In genomic region chr19:47122359-47123335, GRCh38 we compare ENCODE assay signal across 13 cellular contexts. TPM values are rescaled to one million over a fixed set of nuclear protein-coding genes. Genes with fewer than 3 reads are reported as not detected.
DNase-seq lines count a peak whose midpoint lies in the region; ATAC-seq, FAIRE-seq and TF ChIP-seq lines count a peak whose summit lies in the region.
"Had no signal": no experiment of that assay in that cellular context is flagged by ENCODE, and none has a peak within 500 bp of the region (broad histone marks: within the 10 kb centered on the region; RNA-seq: fewer than 3 reads in every experiment).

No MANE protein-coding gene starts in this region.

- no peaks in the 10 kb centered on the region for H3K27me3 ChIP-seq in bronchial epithelial cell (ENCODE audit: control insufficient read depth, insufficient read depth, low read length)
- no peaks in the 10 kb centered on the region for H3K27me3 ChIP-seq in lung (ENCODE audit: control insufficient read depth, insufficient read depth)

- TF ChIP-seq CTCF in AG10803 (conservative IDR thresholded peaks at IDR 0.05; ENCODE audit: low read length) (no peak; the same call in 1 of the 2 replicates), bronchial epithelial cell (IDR thresholded peaks at IDR 0.05; ENCODE audit: insufficient read depth, low read length, severe bottlenecking) (no peak), lung (IDR thresholded peaks at IDR 0.05; ENCODE audit: control extremely low read depth, extremely low read depth) (no peak)

- DNase-seq in AG10803 (ENCODE audit: low read depth) (peak; percentile 90), bronchial epithelial cell (ENCODE audit: low read depth) (peak; percentile 80), lung (ENCODE audit: low spot score) (no peak), NCI-H82 treated with DMSO at 0.1 percent for 48 hours (lab: John Stamatoyannopoulos, UW; ENCODE audit: unreplicated experiment) (no peak), HUDEP-2 (lab: John Stamatoyannopoulos, UW; ENCODE audit: unreplicated experiment in 76 of 76) (no peak), NCI-H1417 (lab: John Stamatoyannopoulos, UW) (no peak)
- DNase-seq: activated CD4-positive, alpha-beta T cell treated with anti-CD3 and anti-CD28 coated beads, Interleukin-2, amount 50 U/mL, for 4 hours; activated naive CD4-positive, alpha-beta T cell treated with Interleukin-2 at 50 U/mL for 16 hours; C1 segment of cervical spinal cord; NCI-H524 treated with DMSO at 0.1 percent for 48 hours; stimulated activated CD4-positive, alpha-beta T cell treated with anti-CD3 and anti-CD28 coated beads, Interleukin-4, amount 100 ng/mL, for 1 hour had no signal

- 79 to 88% methylated on average over 14 of the region's 14 CpGs for WGBS in lung, 2 donors

- H3K4me3 ChIP-seq in AG10803 (ENCODE audit: low read length): no peak overlapping the region
- no peak overlapping the region for H3K4me3 ChIP-seq in bronchial epithelial cell (ENCODE audit: low read depth, low read length)
- H3K4me3 ChIP-seq in lung: no peak overlapping the region

- TF ChIP-seq EP300 in Ishikawa (IDR thresholded peaks at IDR 0.05; ENCODE audit: borderline replicate concordance): no peak

- no peaks in the 10 kb centered on the region for H3K9me3 ChIP-seq in lung (ENCODE audit: control insufficient read depth in 2 of 2, insufficient read depth in 1 of 2, low read length in 1 of 2)

- H3K36me3 ChIP-seq in bronchial epithelial cell (ENCODE audit: control insufficient read depth, insufficient read depth, low read length) (no peaks in the 10 kb centered on the region), lung (ENCODE audit: control insufficient read depth in 2 of 2, insufficient read depth in 2 of 2, low read length in 2 of 2) (no peaks in the 10 kb centered on the region)

- no peak for FAIRE-seq in bronchial epithelial cell (lab: Jason Lieb, UNC)

- no peak for ATAC-seq in lung (ENCODE audit: insufficient read depth, low FRiP score)
- ATAC-seq in GM18502 (IDR thresholded peaks at IDR 0.05; ENCODE audit: poor library complexity, unreplicated experiment): no peak

- H3K27ac ChIP-seq in lung (ENCODE audit: low read depth in 1 of 2, low read length in 1 of 2): peak overlapping the region; percentile 12 to 59

- no peaks in the 10 kb centered on the region for H3K4me1 ChIP-seq in lung (ENCODE audit: control insufficient read depth in 2 of 2, insufficient read depth in 2 of 2, low read length in 2 of 2)

- TF ChIP-seq RAD21 in Ishikawa (IDR thresholded peaks at IDR 0.05; ENCODE audit: low read depth): no peak

TF ChIP-seq in Ishikawa, 13 proteins besides CTCF, POLR2A, EP300 and RAD21:
- TF ChIP-seq CEBPB (IDR thresholded peaks at IDR 0.05): 0 out of 2 replicates have a peak, but pooled peaks have one; percentile 43
- no peak for TF ChIP-seq REST (IDR thresholded peaks at IDR 0.05; ENCODE audit: low read depth)
- peak; percentile 90 for TF ChIP-seq TEAD4 (IDR thresholded peaks at IDR 0.05)
TF ChIP-seq in Ishikawa: peak in this region for 2.

RNA-seq across cellular contexts. Expression of gene SAE1, which starts 8.0 kb away (rescaled TPM):
- total RNA-seq in bronchial epithelial cell (90.6 and 108 TPM in 2 replicates), lung (10 to 100 TPM; 55.9 TPM)
- polyA plus RNA-seq in lung: 10 to 100 TPM; 28.6 to 58.1 TPM

RNA-seq across cellular contexts. Expression of gene ZC3H4, which starts 9.1 kb away (rescaled TPM):
- 2.6 and 7.0 TPM in 2 replicates for total RNA-seq in bronchial epithelial cell
- 10 to 100 TPM; 19.4 to 51.6 TPM for total RNA-seq in lung
- 10 to 100 TPM; 12.2 to 13.1 TPM for polyA plus RNA-seq in lung

Comparison
In these comparisons a context has a peak if more than half of its experiments do, and no peak if none do; other contexts are left out.
1. DNase-seq: peak in AG10803 (single experiment) and bronchial epithelial cell (single experiment); none in lung (single experiment), NCI-H82 treated with DMSO at 0.1 percent for 48 hours (single experiment), HUDEP-2 (0 of 76) and NCI-H1417 (0 of 3).